In genomic region chr15:58521293-58521991, GRCh38 we compare ENCODE assay signal across 8 cellular contexts.
DNase-seq lines count a peak whose midpoint lies in the region; ATAC-seq and TF ChIP-seq lines count a peak whose summit lies in the region.

No MANE protein-coding gene starts in this region.

- H3K4me2 ChIP-seq in mesendoderm (ENCODE audit: low read length) (no peak overlapping the region), Karpas-422 (ENCODE audit: low read depth, low read length, poor library complexity, severe bottlenecking) (no peak overlapping the region)

- peak overlapping the region; percentile 48 for H2BK5ac ChIP-seq in mesendoderm (ENCODE audit: low read length)

- H2AFZ ChIP-seq in Karpas-422 (ENCODE audit: low read length) = no peak overlapping the region

- H3K27me3 Mint-ChIP-seq in endothelial cell (ENCODE audit: unreplicated experiment) = peaks cover 8% of the 10 kb centered on the region
- no peaks in the 10 kb centered on the region for H3K27me3 Mint-ChIP-seq in T-helper 2 cell treated with Interferon-gamma antibody and Interleukin-4, amounts not matched to agents 5 μg/mL and 100 μg/mL, for 36 hours (ENCODE audit: low read depth)

- TF ChIP-seq CTCF in endothelial cell (IDR thresholded peaks at IDR 0.05; ENCODE audit: unreplicated experiment) = no peak

- H3K4me3 ChIP-seq in mesendoderm (ENCODE audit: low read length) (no peak overlapping the region), Karpas-422 (ENCODE audit: low read length) (no peak overlapping the region)

- H3K9ac ChIP-seq in mesendoderm (ENCODE audit: low read length) (peak overlapping the region; percentile 10), Karpas-422 (ENCODE audit: low read length) (no peak overlapping the region)

- peak overlapping the region; percentile 36 for H4K5ac ChIP-seq in mesendoderm (ENCODE audit: low read length)

- no CpG with 5 or more reads among the region's 13 CpGs for WGBS in mesendoderm (ENCODE audit: extremely low coverage, insufficient coverage, low lambda C conversion rate)

- H3K4me1 Mint-ChIP-seq in endothelial cell (ENCODE audit: unreplicated experiment) = peaks cover 42% of the 10 kb centered on the region
- peaks cover 45% of the 10 kb centered on the region for H3K4me1 Mint-ChIP-seq in T-helper 2 cell treated with Interferon-gamma antibody and Interleukin-4, amounts not matched to agents 5 μg/mL and 100 μg/mL, for 36 hours (ENCODE audit: low read depth)

- H3K36me3 ChIP-seq in mesendoderm (ENCODE audit: control insufficient read depth, insufficient read depth, low read length) = no peaks in the 10 kb centered on the region
- no peaks in the 10 kb centered on the region for H3K36me3 ChIP-seq in Karpas-422 (ENCODE audit: insufficient read depth, low read length)

- no peak overlapping the region for H2BK120ac ChIP-seq in mesendoderm (ENCODE audit: low read depth, low read length)

- H3K36me3 Mint-ChIP-seq in endothelial cell (ENCODE audit: low read depth, unreplicated experiment) = no peaks in the 10 kb centered on the region
- peaks cover 2% of the 10 kb centered on the region for H3K36me3 Mint-ChIP-seq in T-helper 2 cell treated with Interferon-gamma antibody and Interleukin-4, amounts not matched to agents 5 μg/mL and 100 μg/mL, for 36 hours (ENCODE audit: low read depth)

- no peak overlapping the region for H4K8ac ChIP-seq in mesendoderm (ENCODE audit: low read depth, low read length)

- H3K79me2 ChIP-seq in mesendoderm (ENCODE audit: control insufficient read depth, insufficient read depth, low read length) (no peaks in the 10 kb centered on the region), Karpas-422 (ENCODE audit: low read length) (no peaks in the 10 kb centered on the region)

- ATAC-seq in HG03108 (IDR thresholded peaks at IDR 0.05; ENCODE audit: unreplicated experiment) = no peak

- H3K18ac ChIP-seq in mesendoderm (ENCODE audit: low read length) = no peak overlapping the region

- no peak overlapping the region for H3K4me3 Mint-ChIP-seq in endothelial cell (ENCODE audit: unreplicated experiment)
- H3K4me3 Mint-ChIP-seq in T-helper 2 cell treated with Interferon-gamma antibody and Interleukin-4, amounts not matched to agents 5 μg/mL and 100 μg/mL, for 36 hours = no peak overlapping the region

- H3K4me1 ChIP-seq in mesendoderm (ENCODE audit: control insufficient read depth, low read depth, low read length) = peaks cover 11% of the 10 kb centered on the region
- H3K4me1 ChIP-seq in Karpas-422 (ENCODE audit: low read length) = peaks cover 7% of the 10 kb centered on the region

- H3K56ac ChIP-seq in mesendoderm (ENCODE audit: low read length) = peak overlapping the region; percentile 75

- H3K79me1 ChIP-seq in mesendoderm (ENCODE audit: low read length) = no peaks in the 10 kb centered on the region

- no peaks in the 10 kb centered on the region for H4K20me1 ChIP-seq in Karpas-422 (ENCODE audit: insufficient read depth, low read depth, low read length)

- peak overlapping the region; percentile 58 for H3K27ac Mint-ChIP-seq in endothelial cell (ENCODE audit: unreplicated experiment)
- no peak overlapping the region for H3K27ac Mint-ChIP-seq in T-helper 2 cell treated with Interferon-gamma antibody and Interleukin-4, amounts not matched to agents 5 μg/mL and 100 μg/mL, for 36 hours

- H3K23ac ChIP-seq in mesendoderm (ENCODE audit: low read length) = no peak overlapping the region

- DNase-seq in GDM1 (lab: John Stamatoyannopoulos, UW) (peak; percentile 93), OCI-M2 (lab: John Stamatoyannopoulos, UW; ENCODE audit: unreplicated experiment) (peak; percentile 61), endothelial cell (ENCODE audit: low spot score) (peak; percentile 22), mesendoderm (peak; percentile 91), Karpas-422 (no peak), NCI-H2196 (lab: John Stamatoyannopoulos, UW; ENCODE audit: unreplicated experiment) (no peak)
- DNase-seq in T-helper 2 cell treated with Interferon-gamma antibody and Interleukin-4, amounts not matched to agents 5 μg/mL and 100 μg/mL, for 36 hours (ENCODE audit: low spot score) = no peak

- no peak overlapping the region for H2BK15ac ChIP-seq in mesendoderm (replicated peaks; ENCODE audit: low read depth)

- H3K9me3 ChIP-seq in Karpas-422 (ENCODE audit: low read length) = no peaks in the 10 kb centered on the region

- no peaks in the 10 kb centered on the region for H3K9me2 ChIP-seq in Karpas-422 (replicated peaks; ENCODE audit: insufficient read depth, low read length)

- H3K4ac ChIP-seq in mesendoderm (ENCODE audit: low read depth, low read length) = peak overlapping the region; percentile 19

- no peak overlapping the region for H3K27ac ChIP-seq in mesendoderm (ENCODE audit: low read depth, low read length)
- no peak overlapping the region for H3K27ac ChIP-seq in Karpas-422 (ENCODE audit: low read length)

- H2AK5ac ChIP-seq in mesendoderm (ENCODE audit: low read length) = no peak overlapping the region

- H3K9me3 Mint-ChIP-seq in endothelial cell (ENCODE audit: unreplicated experiment) = no peaks in the 10 kb centered on the region
- H3K9me3 Mint-ChIP-seq in T-helper 2 cell treated with Interferon-gamma antibody and Interleukin-4, amounts not matched to agents 5 μg/mL and 100 μg/mL, for 36 hours = peaks cover 3% of the 10 kb centered on the region

- no peaks in the 10 kb centered on the region for H3K27me3 ChIP-seq in mesendoderm (ENCODE audit: insufficient read depth, low read length, poor library complexity)
- H3K27me3 ChIP-seq in Karpas-422 (ENCODE audit: low read length) = no peaks in the 10 kb centered on the region

Comparison
In these comparisons a context has a peak if more than half of its experiments do, and no peak if none do; other contexts are left out.
1. DNase-seq: peak in GDM1 (single experiment), OCI-M2 (single experiment), endothelial cell (single experiment) and mesendoderm (single experiment); none in T-helper 2 cell treated with Interferon-gamma antibody and Interleukin-4, amounts not matched to agents 5 μg/mL and 100 μg/mL, for 36 hours (single experiment), Karpas-422 (single experiment) and NCI-H2196 (single experiment).